In the genomic region with DNA sequence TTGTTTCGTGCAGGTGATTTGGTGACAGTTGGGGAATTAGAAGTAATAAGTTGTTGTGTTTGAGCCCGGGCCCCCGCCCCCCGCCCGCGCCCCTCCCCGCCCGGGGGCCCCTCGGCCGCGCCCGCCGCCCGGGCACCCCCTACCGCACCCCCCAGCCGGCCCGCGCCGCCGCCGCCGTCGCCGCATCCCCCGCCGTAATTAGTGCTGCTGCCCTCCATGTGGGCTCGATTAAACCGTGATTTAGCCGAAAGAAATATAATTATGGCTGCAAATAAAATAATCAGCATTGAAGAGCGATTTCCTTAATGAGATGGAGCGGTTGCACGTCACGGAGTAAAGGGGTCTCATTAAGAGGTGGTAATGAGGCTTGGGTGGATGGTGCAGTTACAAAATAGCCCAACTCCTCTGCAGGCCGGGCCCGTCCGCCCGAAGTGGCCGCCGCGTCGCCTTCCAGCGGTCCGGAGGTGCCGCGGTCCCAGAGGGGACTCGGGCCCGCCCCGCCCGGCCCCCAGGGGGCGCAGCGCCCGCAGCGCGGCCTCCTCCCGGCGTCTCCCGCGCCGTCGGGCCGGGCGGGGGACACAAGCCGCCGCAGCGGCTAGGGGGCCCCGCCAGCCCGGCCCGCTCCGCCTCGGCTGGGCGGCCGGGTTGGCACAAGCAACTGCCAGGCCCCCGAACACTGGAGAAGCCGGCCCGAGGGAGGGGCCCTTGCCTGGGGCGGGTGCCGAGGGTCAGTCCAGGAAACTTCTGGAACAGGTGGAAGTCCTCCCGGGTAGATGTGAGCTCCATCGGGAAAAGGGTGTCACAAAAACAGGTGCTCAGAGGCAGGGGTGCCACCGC, we compare ENCODE assay signal across 9 cellular contexts. TPM values are rescaled to one million over a fixed set of nuclear protein-coding genes. Genes with fewer than 3 reads are reported as not detected.
DNase-seq lines count a peak whose midpoint lies in the region; ATAC-seq, FAIRE-seq and TF ChIP-seq lines count a peak whose summit lies in the region.
"Had no signal": no experiment of that assay in that cellular context is flagged by ENCODE, and none has a peak within 500 bp of the region (broad histone marks: within the 10 kb centered on the region; RNA-seq: fewer than 3 reads in every experiment).

No MANE protein-coding gene starts in this region.

- no peak for TF ChIP-seq POLR2A in GM12892 (IDR thresholded peaks at IDR 0.05; ENCODE audit: low read depth, low read length)

- peak overlapping the region; percentile 37 to 66 (median 53) for H3K4me3 ChIP-seq in subcutaneous abdominal adipose tissue (ENCODE audit: low read depth in 1 of 5, low read length in 5 of 5)

- FAIRE-seq in GM12892 (lab: Jason Lieb, UNC) = no peak

- no peaks in the 10 kb centered on the region for H3K36me3 ChIP-seq in subcutaneous abdominal adipose tissue (ENCODE audit: control insufficient read depth in 5 of 5, insufficient read depth in 5 of 5, low read length in 5 of 5)

- peaks cover 42 to 63% (median 46%) of the 10 kb centered on the region in 5 donors for H3K27me3 ChIP-seq in subcutaneous abdominal adipose tissue (ENCODE audit: control insufficient read depth in 5 of 5, insufficient read depth in 4 of 5, low read length in 5 of 5)

- H3K4me3 Mint-ChIP-seq in activated naive CD8-positive, alpha-beta T cell treated with anti-CD3 and anti-CD28 coated beads, Interleukin-2, amount 50 U/mL, for 24 hours = peak overlapping the region; percentile 54

- H3K27ac ChIP-seq in subcutaneous abdominal adipose tissue (ENCODE audit: low read depth, low read length) = no peak overlapping the region

- intact Hi-C loops in left colon (cut with DNase I, micrococcal nuclease) = no loop called here

- no peak overlapping the region for H3K27ac Mint-ChIP-seq in activated naive CD8-positive, alpha-beta T cell treated with anti-CD3 and anti-CD28 coated beads, Interleukin-2, amount 50 U/mL, for 24 hours

- peaks cover 91% of the 10 kb centered on the region for H3K27me3 Mint-ChIP-seq in activated naive CD8-positive, alpha-beta T cell treated with anti-CD3 and anti-CD28 coated beads, Interleukin-2, amount 50 U/mL, for 24 hours

- peaks cover 4% of the 10 kb centered on the region for H3K9me3 Mint-ChIP-seq in activated naive CD8-positive, alpha-beta T cell treated with anti-CD3 and anti-CD28 coated beads, Interleukin-2, amount 50 U/mL, for 24 hours

- no peaks in the 10 kb centered on the region for H3K9me3 ChIP-seq in subcutaneous abdominal adipose tissue (ENCODE audit: control insufficient read depth in 5 of 5, low read length in 5 of 5)

- H3K4me1 ChIP-seq in subcutaneous abdominal adipose tissue (ENCODE audit: control insufficient read depth in 5 of 5, insufficient read depth in 5 of 5, low read length in 5 of 5) = peaks cover 3 to 27% (median 17%) of the 10 kb centered on the region in 5 donors

- H3K4me1 Mint-ChIP-seq in activated naive CD8-positive, alpha-beta T cell treated with anti-CD3 and anti-CD28 coated beads, Interleukin-2, amount 50 U/mL, for 24 hours = peaks cover 20% of the 10 kb centered on the region

- peak overlapping the region in 1 of 5 donors; percentile 56 for H3K9ac ChIP-seq in subcutaneous abdominal adipose tissue (ENCODE audit: low read length in 5 of 5)

- peak; percentile 84 for ATAC-seq in activated naive CD8-positive, alpha-beta T cell treated with anti-CD3 and anti-CD28 coated beads, Interleukin-2, amount 50 U/mL, for 24 hours
- ATAC-seq in left colon = peak; percentile 70
- ATAC-seq in HG02938 (IDR thresholded peaks at IDR 0.05; ENCODE audit: unreplicated experiment) = no peak

- H3K36me3 Mint-ChIP-seq in activated naive CD8-positive, alpha-beta T cell treated with anti-CD3 and anti-CD28 coated beads, Interleukin-2, amount 50 U/mL, for 24 hours (ENCODE audit: low read depth) = peaks cover 3% of the 10 kb centered on the region

- DNase-seq in AG08396 (ENCODE audit: low spot score) = peak; percentile 77
- DNase-seq in GM12892 (ENCODE audit: insufficient read length) = peak; percentile 84
- DNase-seq in NCI-H510A treated with DMSO at 0.1 percent for 48 hours (lab: John Stamatoyannopoulos, UW) = peak; percentile 4
- peak; percentile 63 for DNase-seq in activated naive CD8-positive, alpha-beta T cell treated with anti-CD3 and anti-CD28 coated beads, Interleukin-2, amount 50 U/mL, for 24 hours
- DNase-seq in left colon = peak in 1 of 2 donors; percentile 37
- DNase-seq in NCI-H1048 (lab: John Stamatoyannopoulos, UW) = no peak

RNA-seq across cellular contexts. Expression of a gene that starts 6.9 kb away (rescaled TPM):
- 0.32 TPM for polyA plus RNA-seq in GM12892 (2012; ENCODE audit: missing spikeins)
- not detected for total RNA-seq in left colon
- total RNA-seq: glomerular endothelial cell had no signal
